ENCODE assay signal across 15 cellular contexts in the genomic region with DNA sequence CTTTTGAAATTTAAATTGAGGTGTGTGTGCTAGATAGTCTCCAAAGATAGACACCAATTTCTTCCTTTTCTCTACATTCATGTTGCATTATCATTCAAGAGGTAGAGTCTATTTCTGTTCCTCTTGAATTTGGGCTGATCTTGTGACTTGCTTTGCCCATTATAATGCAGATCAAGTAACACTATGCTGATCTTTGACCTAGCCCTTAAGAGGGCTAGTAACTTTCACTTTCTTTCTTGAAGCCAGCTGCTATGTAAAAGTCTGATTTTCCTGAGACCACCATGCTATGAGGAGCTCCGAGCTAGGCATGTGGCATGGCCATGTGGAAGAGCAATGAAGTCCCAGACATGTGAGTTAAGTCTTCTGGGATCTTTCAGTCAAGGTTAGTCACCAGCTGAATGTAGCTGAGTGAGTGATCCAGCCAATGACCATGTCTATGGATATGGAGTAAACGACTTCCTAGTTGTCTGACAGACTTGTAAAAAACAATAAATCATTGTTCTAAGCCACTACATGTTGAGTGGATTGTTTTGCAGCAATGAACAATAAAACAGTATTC.
DNase-seq lines count a peak whose midpoint lies in the region; ATAC-seq, FAIRE-seq and TF ChIP-seq lines count a peak whose summit lies in the region.
"Had no signal": no experiment of that assay in that cellular context is flagged by ENCODE, and none has a peak within 500 bp of the region (broad histone marks: within the 10 kb centered on the region; RNA-seq: fewer than 3 reads in every experiment).

No MANE protein-coding gene starts in this region.

- SMC1A ChIA-PET in GM12878 (lab: Charles Lee; ENCODE audit: uncharacterized antibody, unreplicated experiment), result no interaction called here

- H3K27me3 ChIP-seq in CD8-positive, alpha-beta memory T cell (ENCODE audit: insufficient read depth, low read length, poor library complexity, severe bottlenecking), result no peaks in the 10 kb centered on the region
- H3K27me3 ChIP-seq in GM12878 (replicated peaks in 1 of 2; ENCODE audit: control insufficient read depth in 2 of 2, insufficient read depth in 2 of 2, low read length in 1 of 2), result no peaks in the 10 kb centered on the region
- no peaks in the 10 kb centered on the region for H3K27me3 ChIP-seq in lower lobe of right lung (ENCODE audit: low read depth)
- H3K27me3 ChIP-seq: brain microvascular endothelial cell, spleen had no signal

- H3K27ac ChIP-seq in CD8-positive, alpha-beta memory T cell (ENCODE audit: low read depth, low read length), result no peak overlapping the region
- H3K27ac ChIP-seq in GM12878 (ENCODE audit: control insufficient read depth, insufficient read depth) (no peak overlapping the region), lower lobe of right lung (no peak overlapping the region)
- H3K27ac ChIP-seq: brain microvascular endothelial cell, spleen had no signal

- 0 out of 2 replicates have a peak overlapping the region, but pooled peaks have one; percentile 9 for H2AFZ ChIP-seq in GM12878 (ENCODE audit: control insufficient read depth, low read depth, low read length)

- no peak for FAIRE-seq in GM12878 (lab: Jason Lieb, UNC)

- H3K36me3 Mint-ChIP-seq in CD8-positive, alpha-beta memory T cell, result no peaks in the 10 kb centered on the region
- H3K36me3 Mint-ChIP-seq in memory B cell, result no peaks in the 10 kb centered on the region
- H3K36me3 Mint-ChIP-seq in activated T-cell treated with anti-CD3 and anti-CD28 coated beads, Interleukin-2, amount 50 U/mL, for 72 hours (ENCODE audit: insufficient read depth in 2 of 2), result no peaks in the 10 kb centered on the region

- no peak overlapping the region for H3K9ac ChIP-seq in GM12878 (ENCODE audit: control insufficient read depth, insufficient read depth, low read length)

- WGBS in GM12878 (ENCODE audit: insufficient coverage, insufficient replicate concordance, low lambda C conversion rate, missing lambda C conversion rate), result 3% methylated on average over 2 of the region's 2 CpGs

- CTCF ChIA-PET in CD8-positive, alpha-beta memory T cell (lab: Charles Lee), result no interaction called here
- CTCF ChIA-PET in GM12878 (lab: Yijun Ruan, JAX), result no interaction called here

- H3K36me3 ChIP-seq in CD8-positive, alpha-beta memory T cell (ENCODE audit: insufficient read depth, low read length), result no peaks in the 10 kb centered on the region
- H3K36me3 ChIP-seq in GM12878 (ENCODE audit: control insufficient read depth in 2 of 2, insufficient read depth in 2 of 2, low read length in 1 of 2), result no peaks in the 10 kb centered on the region
- H3K36me3 ChIP-seq in lower lobe of right lung, result no peaks in the 10 kb centered on the region
- H3K36me3 ChIP-seq: brain microvascular endothelial cell, spleen had no signal

- no peak for TF ChIP-seq POLR2A in GM12878 (IDR thresholded peaks at IDR 0.05; ENCODE audit: low read depth, low read length)

- peaks cover 0 to 3% (median 0%) of the 10 kb centered on the region in 5 donors for H3K9me3 Mint-ChIP-seq in CD8-positive, alpha-beta memory T cell
- no peaks in the 10 kb centered on the region for H3K9me3 Mint-ChIP-seq in memory B cell
- peaks cover 0 to 1% of the 10 kb centered on the region in 2 donors for H3K9me3 Mint-ChIP-seq in activated T-cell treated with anti-CD3 and anti-CD28 coated beads, Interleukin-2, amount 50 U/mL, for 72 hours

- no peak overlapping the region for H3K4me3 ChIP-seq in CD8-positive, alpha-beta memory T cell (ENCODE audit: low read length)
- H3K4me3 ChIP-seq in GM12878, result no peak overlapping the region
- no peak overlapping the region for H3K4me3 ChIP-seq in lower lobe of right lung
- H3K4me3 ChIP-seq: spleen had no signal

- BruUV-seq in GM12878 (replicated peaks; lab: Mats Ljungman, UMichigan), result no TSS peak

- TF ChIP-seq RAD21 in GM12878 (IDR thresholded peaks at IDR 0.05; ENCODE audit: insufficient read depth, low read depth, low read length), result no peak

- in situ Hi-C loops in GM12878 (cut with MboI), result no loop called here

- no peaks in the 10 kb centered on the region for H3K79me2 ChIP-seq in GM12878 (ENCODE audit: control insufficient read depth, insufficient read depth, low read length)

- TF ChIP-seq EP300 in GM12878 (IDR thresholded peaks at IDR 0.05; ENCODE audit: borderline replicate concordance in 1 of 2, control insufficient read depth in 1 of 2, low read depth in 2 of 2, low read length in 2 of 2), result no peak

- no peaks in the 10 kb centered on the region for H3K4me1 ChIP-seq in CD8-positive, alpha-beta memory T cell (ENCODE audit: insufficient read depth, low read length)
- H3K4me1 ChIP-seq in GM12878 (ENCODE audit: control insufficient read depth, insufficient read depth, low read length), result no peaks in the 10 kb centered on the region
- no peaks in the 10 kb centered on the region for H3K4me1 ChIP-seq in lower lobe of right lung
- H3K4me1 ChIP-seq: spleen had no signal

- no peaks in the 10 kb centered on the region for H3K9me3 ChIP-seq in CD8-positive, alpha-beta memory T cell (ENCODE audit: low read length)
- H3K9me3 ChIP-seq in GM12878 (replicated peaks; ENCODE audit: control insufficient read depth, insufficient read depth, low read length) (no peaks in the 10 kb centered on the region), lower lobe of right lung (no peaks in the 10 kb centered on the region)
- H3K9me3 ChIP-seq: spleen had no signal

- POLR2A ChIA-PET in CD8-positive, alpha-beta memory T cell (lab: Charles Lee), result no interaction called here
- POLR2A ChIA-PET in GM12878 (lab: Charles Lee), result no interaction called here

- H3K27me3 Mint-ChIP-seq in CD8-positive, alpha-beta memory T cell, result peaks cover 0 to 3% of the 10 kb centered on the region in 2 donors
- peaks cover 2% of the 10 kb centered on the region for H3K27me3 Mint-ChIP-seq in memory B cell
- peaks cover 6% of the 10 kb centered on the region for H3K27me3 Mint-ChIP-seq in activated T-cell treated with anti-CD3 and anti-CD28 coated beads, Interleukin-2, amount 50 U/mL, for 72 hours (ENCODE audit: low read depth)

- DNase-seq in CD8-positive, alpha-beta memory T cell, result no peak
- DNase-seq in HT1080 (ENCODE audit: low read depth) (peak; percentile 49), GM12878 (ENCODE audit: low read depth, low spot score) (no peak), memory B cell (ENCODE audit: low spot score in 2 of 2) (no peak), lower lobe of right lung (no peak)
- DNase-seq in activated T-cell treated with anti-CD3 and anti-CD28 coated beads, Interleukin-2, amount 50 U/mL, for 72 hours, result no peak
- no peak for DNase-seq in activated naive CD4-positive, alpha-beta T cell (lab: John Stamatoyannopoulos, UW)
- DNase-seq: activated naive CD4-positive, alpha-beta T cell treated with anti-CD3 and anti-CD28 coated beads, Interleukin-2, amount 50 U/mL, for 16 hours; brain microvascular endothelial cell; NCI-H1417 treated with DMSO at 0.1 percent for 48 hours; NCI-H446 treated with DMSO at 0.1 percent for 48 hours; spleen; SW 1271 had no signal

- ATAC-seq in GM12878 (no peak), memory B cell (ENCODE audit: low read depth) (peak; percentile 29), GM18520 (IDR thresholded peaks at IDR 0.05; ENCODE audit: unreplicated experiment) (no peak), lower lobe of right lung (no peak)
- no peak for ATAC-seq in activated T-cell treated with anti-CD3 and anti-CD28 coated beads, Interleukin-2, amount 50 U/mL, for 72 hours (replicated peaks in 1 of 2)
- ATAC-seq: activated CD4-positive, CD25-positive, alpha-beta regulatory T cell treated with anti-CD3 and anti-CD28 coated beads, Interleukin-2, amount 50 U/mL, for 24 hours had no signal

- RAD21 ChIA-PET in GM12878 (lab: Charles Lee; ENCODE audit: unreplicated experiment), result no interaction called here

- no peak for TF ChIP-seq CTCF in GM12878 (IDR thresholded peaks at IDR 0.05 in 2 of 3, conservative IDR thresholded peaks at IDR 0.05 in 1 of 3; ENCODE audit: control insufficient read depth in 2 of 3, extremely low read depth in 1 of 3, insufficient read depth in 1 of 3, low read depth in 3 of 3, low read length in 3 of 3)
- TF ChIP-seq CTCF in lower lobe of right lung (IDR thresholded peaks at IDR 0.05), result no peak

- intact Hi-C loops in GM12878 (cut with micrococcal nuclease; ENCODE audit: unreplicated experiment), result no loop called here
- intact Hi-C loops in lower lobe of right lung (cut with DNase I), result no loop called here

- H3K4me1 Mint-ChIP-seq in CD8-positive, alpha-beta memory T cell, result peaks cover 3 to 18% (median 4%) of the 10 kb centered on the region in 3 donors
- peaks cover 7% of the 10 kb centered on the region for H3K4me1 Mint-ChIP-seq in memory B cell
- H3K4me1 Mint-ChIP-seq in activated T-cell treated with anti-CD3 and anti-CD28 coated beads, Interleukin-2, amount 50 U/mL, for 72 hours (ENCODE audit: low read depth), result no peaks in the 10 kb centered on the region

- H3K4me3 Mint-ChIP-seq in CD8-positive, alpha-beta memory T cell, result peak overlapping the region; percentile 49 to 90 (median 66)
- peak overlapping the region; percentile 32 for H3K4me3 Mint-ChIP-seq in memory B cell
- peak overlapping the region in 1 of 2 donors; percentile 53 for H3K4me3 Mint-ChIP-seq in activated T-cell treated with anti-CD3 and anti-CD28 coated beads, Interleukin-2, amount 50 U/mL, for 72 hours

- 0 out of 2 replicates have a peak overlapping the region, but pooled peaks have one; percentile 12 for H3K4me2 ChIP-seq in GM12878 (ENCODE audit: control insufficient read depth, insufficient read depth)

- H4K20me1 ChIP-seq in GM12878 (ENCODE audit: control insufficient read depth, insufficient read depth), result no peaks in the 10 kb centered on the region

- peak overlapping the region in 1 of 8 donors; percentile 55 for H3K27ac Mint-ChIP-seq in CD8-positive, alpha-beta memory T cell
- peak overlapping the region; percentile 67 for H3K27ac Mint-ChIP-seq in memory B cell
- H3K27ac Mint-ChIP-seq in activated T-cell treated with anti-CD3 and anti-CD28 coated beads, Interleukin-2, amount 50 U/mL, for 72 hours, result no peak overlapping the region

TF ChIP-seq in GM12878, 131 proteins besides CTCF, POLR2A, EP300 and RAD21:
- TF ChIP-seq TCF3 (IDR thresholded peaks at IDR 0.05; ENCODE audit: borderline replicate concordance, insufficient read depth, low read depth, low read length) (no peak), GATAD2B (conservative IDR thresholded peaks at IDR 0.05; ENCODE audit: low read depth) (no peak), RBBP5 (conservative IDR thresholded peaks at IDR 0.05) (no peak), IKZF1 (conservative IDR thresholded peaks at IDR 0.05) (no peak), MTA2 (IDR thresholded peaks at IDR 0.05; ENCODE audit: low read depth) (no peak), SMAD5 (IDR thresholded peaks at IDR 0.05; ENCODE audit: low read depth) (no peak)
